ENCODE assay signal across 1 cellular context in genomic region chr16:12067345-12067713, GRCh38.
TF ChIP-seq lines count a peak whose summit lies in the region.

No MANE protein-coding gene starts in this region.

TF ChIP-seq in K562, 482 proteins besides CTCF, POLR2A, EP300 and RAD21:
- 0 out of 4 replicates have a peak, but pooled peaks of 1 of the 2 experiments have one; percentile 8 for TF ChIP-seq MLLT1 (IDR thresholded peaks at IDR 0.05)
- TF ChIP-seq ATF7 (IDR thresholded peaks at IDR 0.05), result peak; percentile 51; the same call in 1 of the 2 replicates
